Comparison of ENCODE assay signal across 8 cellular contexts in genomic region chr5:153974131-153974812, GRCh38.
DNase-seq lines count a peak whose midpoint lies in the region; ATAC-seq, FAIRE-seq and TF ChIP-seq lines count a peak whose summit lies in the region.

No MANE protein-coding gene starts in this region.

- peak; percentile 88 for FAIRE-seq in islet of Langerhans (lab: Jason Lieb, UNC)

- no peak overlapping the region for H3K27ac ChIP-seq in tibial artery

- intact Hi-C loops in tibial artery (cut with DNase I; ENCODE audit: low total_unique reads), result no loop called here

- H3K36me3 ChIP-seq in BE2C, result no peaks in the 10 kb centered on the region
- no peaks in the 10 kb centered on the region for H3K36me3 ChIP-seq in tibial artery

- DNase-seq in BE2C, result peak; percentile 24
- DNase-seq in GM12864 (ENCODE audit: low read depth), result no peak
- peak; percentile 46 for DNase-seq in NCI-H748 treated with DMSO at 0.1 percent for 48 hours (lab: John Stamatoyannopoulos, UW)
- DNase-seq in T47D (ENCODE audit: low read depth in 1 of 2, low spot score in 1 of 2), result peak; percentile 54 to 71
- no peak for DNase-seq in tibial artery

- no peaks in the 10 kb centered on the region for H3K27me3 ChIP-seq in BE2C
- H3K27me3 ChIP-seq in tibial artery, result peaks cover 0 to 10% of the 10 kb centered on the region in 2 donors

- ATAC-seq in HG02973 (IDR thresholded peaks at IDR 0.05; ENCODE audit: unreplicated experiment) (peak; percentile 62), HG02623 (IDR thresholded peaks at IDR 0.05; ENCODE audit: unreplicated experiment) (no peak)

- H3K4me1 ChIP-seq in BE2C, result no peaks in the 10 kb centered on the region
- H3K4me1 ChIP-seq in tibial artery, result peaks cover 0 to 3% (median 0%) of the 10 kb centered on the region in 4 donors

- in situ Hi-C loops in T47D (cut with HindIII; ENCODE audit: low pct_unique_long_range_greater_than_20kb, low sequenced_read_pairs), result no loop called here

- no peaks in the 10 kb centered on the region for H3K9me3 ChIP-seq in BE2C
- no peaks in the 10 kb centered on the region for H3K9me3 ChIP-seq in tibial artery

- no peak overlapping the region for H3K4me3 ChIP-seq in BE2C (ENCODE audit: low read depth, low read length)
- no peak overlapping the region for H3K4me3 ChIP-seq in GM12864 (ENCODE audit: low read depth, low read length)
- H3K4me3 ChIP-seq in tibial artery, result no peak overlapping the region

- TF ChIP-seq CTCF in BE2C (IDR thresholded peaks at IDR 0.05; ENCODE audit: low read depth, low read length) (peak; percentile 82), GM12864 (IDR thresholded peaks at IDR 0.05; ENCODE audit: low read depth, low read length, missing control alignments) (peak; percentile 69), tibial artery (IDR thresholded peaks at IDR 0.05) (peak; percentile 52 to 60)

Comparison
In these comparisons a context has a peak if more than half of its experiments do, and no peak if none do; other contexts are left out.
1. DNase-seq: peak in BE2C (single experiment), NCI-H748 treated with DMSO at 0.1 percent for 48 hours (single experiment) and T47D (2 of 2); none in GM12864 (single experiment) and tibial artery (0 of 2).
2. Peak in every context shown above with its lines, with median percentiles within 50 percentile points of each other: CTCF ChIP-seq.